ENCODE assay signal across 31 cellular contexts in genomic region chr12:88530868-88531267, GRCh38. TPM values are rescaled to one million over a fixed set of nuclear protein-coding genes. Genes with fewer than 3 reads are reported as not detected.
"Had no signal": no experiment of that assay in that cellular context is flagged by ENCODE, and none has a peak within 500 bp of the region (broad histone marks: within the 10 kb centered on the region; RNA-seq: fewer than 3 reads in every experiment).

No MANE protein-coding gene starts in this region.

- H3K4me1 ChIP-seq: gastrocnemius medialis had no signal

- DNase-seq: activated CD4-positive, alpha-beta memory T cell treated with anti-CD3 and anti-CD28 coated beads for 36 hours; activated CD4-positive, alpha-beta T cell treated with anti-CD3 and anti-CD28 coated beads for 36 hours; activated CD4-positive, alpha-beta T cell treated with anti-CD3 and anti-CD28 coated beads, Interleukin-2, amount 10 ng/mL, durations not matched to agents 24 days and 14 days; activated CD4-positive, CD25-positive, alpha-beta regulatory T cell; activated CD4-positive, CD25-positive, alpha-beta regulatory T cell treated with anti-CD3 and anti-CD28 coated beads, Interleukin-2, amount 50 U/mL, for 72 hours; activated CD8-positive, alpha-beta memory T cell treated with anti-CD3 and anti-CD28 coated beads, Interleukin-2, amount 10 ng/mL, durations not matched to agents 7 days and 5 days; activated CD8-positive, alpha-beta memory T cell treated with anti-CD3 and anti-CD28 coated beads, Interleukin-2, amount 50 U/mL, for 4 hours; activated CD8-positive, alpha-beta T cell treated with anti-CD3 and anti-CD28 coated beads, Interleukin-2, amount 10 ng/mL, durations not matched to agents 7 days and 5 days; activated effector memory CD4-positive, alpha-beta T cell treated with anti-CD3 and anti-CD28 coated beads, Interleukin-2, amount 50 U/mL, for 16 hours; activated naive CD4-positive, alpha-beta T cell treated with anti-CD3 and anti-CD28 coated beads for 36 hours; activated naive CD8-positive, alpha-beta T cell treated with anti-CD3 and anti-CD28 coated beads for 36 hours; activated naive CD8-positive, alpha-beta T cell treated with anti-CD3 and anti-CD28 coated beads, Interleukin-2, amount 50 U/mL, for 24 hours; activated T-cell treated with anti-CD3 and anti-CD28 coated beads, Interleukin-2, amount 50 U/mL, for 1 hour; activated T-cell treated with anti-CD3 and anti-CD28 coated beads, Interleukin-2, amount 50 U/mL, for 48 hours; adrenal gland; amygdala; aorta; body of pancreas; dorsolateral prefrontal cortex; effector memory CD4-positive, alpha-beta T cell; foreskin fibroblast; gastrocnemius medialis; heart right ventricle had no signal

- H3K9me3 ChIP-seq: adrenal gland, body of pancreas, gastrocnemius medialis had no signal

- H3K27ac Mint-ChIP-seq: activated CD4-positive, alpha-beta memory T cell treated with anti-CD3 and anti-CD28 coated beads for 36 hours; activated CD4-positive, alpha-beta T cell treated with anti-CD3 and anti-CD28 coated beads for 36 hours; activated CD4-positive, alpha-beta T cell treated with anti-CD3 and anti-CD28 coated beads, Interleukin-2, amount 10 ng/mL, durations not matched to agents 24 days and 14 days; activated CD8-positive, alpha-beta memory T cell treated with anti-CD3 and anti-CD28 coated beads, Interleukin-2, amount 10 ng/mL, durations not matched to agents 7 days and 5 days; activated CD8-positive, alpha-beta T cell treated with anti-CD3 and anti-CD28 coated beads, Interleukin-2, amount 10 ng/mL, durations not matched to agents 7 days and 5 days; activated naive CD4-positive, alpha-beta T cell treated with anti-CD3 and anti-CD28 coated beads for 36 hours; activated naive CD4-positive, alpha-beta T cell treated with anti-CD3 and anti-CD28 coated beads, Interleukin-2, amount 50 U/mL, for 24 hours; activated naive CD8-positive, alpha-beta T cell treated with anti-CD3 and anti-CD28 coated beads for 36 hours; activated naive CD8-positive, alpha-beta T cell treated with anti-CD3 and anti-CD28 coated beads, Interleukin-2, amount 50 U/mL, for 24 hours; activated T-helper 1 cell treated with anti-CD3 and anti-CD28 coated beads, Interleukin-12 subunit alpha, Interleukin-12 subunit beta, Interleukin-2, Interleukin-4 antibody, amounts not matched to agents 30 ng/mL and 10 ng/mL and 1 ng/mL, durations not matched to agents 14 hours and 24 hours and 36 hours; activated T-helper 2 cell treated with anti-CD3 and anti-CD28 coated beads, Interferon-gamma antibody, Interleukin-2, Interleukin-4, amounts not matched to agents 10 μg/mL and 5 μg/mL and 100 μg/mL, durations not matched to agents 14 hours and 24 hours and 36 hours; dendritic cell treated with granulocyte-macrophage colony-stimulating factor and Interleukin-4, amounts not matched to agents 40 ng/mL and 50 ng/mL, for 4 days had no signal

- H3K27me3 ChIP-seq: adrenal gland, body of pancreas, dorsolateral prefrontal cortex, gastrocnemius medialis, heart right ventricle had no signal

- H3K36me3 ChIP-seq: adrenal gland, gastrocnemius medialis had no signal

- H3K27ac ChIP-seq: adrenal gland, coronary artery, dorsolateral prefrontal cortex had no signal

- H3K27me3 Mint-ChIP-seq: activated CD4-positive, alpha-beta memory T cell treated with anti-CD3 and anti-CD28 coated beads for 36 hours; activated CD4-positive, alpha-beta T cell treated with anti-CD3 and anti-CD28 coated beads, Interleukin-2, amount 10 ng/mL, durations not matched to agents 24 days and 14 days; activated CD8-positive, alpha-beta memory T cell treated with anti-CD3 and anti-CD28 coated beads, Interleukin-2, amount 10 ng/mL, durations not matched to agents 7 days and 5 days; activated naive CD4-positive, alpha-beta T cell treated with anti-CD3 and anti-CD28 coated beads, Interleukin-2, amount 50 U/mL, for 24 hours; activated naive CD8-positive, alpha-beta T cell treated with anti-CD3 and anti-CD28 coated beads for 36 hours; activated naive CD8-positive, alpha-beta T cell treated with anti-CD3 and anti-CD28 coated beads, Interleukin-2, amount 50 U/mL, for 24 hours; central memory CD8-positive, alpha-beta T cell; dendritic cell treated with granulocyte-macrophage colony-stimulating factor and Interleukin-4, amounts not matched to agents 40 ng/mL and 50 ng/mL, for 4 days had no signal

- H3K4me3 ChIP-seq: adrenal gland, body of pancreas, coronary artery, dorsolateral prefrontal cortex, gastrocnemius medialis, heart right ventricle had no signal

- H3K9me3 Mint-ChIP-seq: activated CD4-positive, alpha-beta memory T cell treated with anti-CD3 and anti-CD28 coated beads for 36 hours; activated CD4-positive, alpha-beta T cell treated with anti-CD3 and anti-CD28 coated beads, Interleukin-2, amount 10 ng/mL, durations not matched to agents 24 days and 14 days; activated naive CD4-positive, alpha-beta T cell treated with anti-CD3 and anti-CD28 coated beads, Interleukin-2, amount 50 U/mL, for 24 hours; activated naive CD8-positive, alpha-beta T cell treated with anti-CD3 and anti-CD28 coated beads, Interleukin-2, amount 50 U/mL, for 24 hours; activated T-helper 1 cell treated with anti-CD3 and anti-CD28 coated beads, Interleukin-12 subunit alpha, Interleukin-12 subunit beta, Interleukin-2, Interleukin-4 antibody, amounts not matched to agents 30 ng/mL and 10 ng/mL and 1 ng/mL, durations not matched to agents 14 hours and 24 hours and 36 hours; activated T-helper 2 cell treated with anti-CD3 and anti-CD28 coated beads, Interferon-gamma antibody, Interleukin-2, Interleukin-4, amounts not matched to agents 10 μg/mL and 5 μg/mL and 100 μg/mL, durations not matched to agents 14 hours and 24 hours and 36 hours; dendritic cell treated with granulocyte-macrophage colony-stimulating factor and Interleukin-4, amounts not matched to agents 40 ng/mL and 50 ng/mL, for 4 days had no signal

- H3K4me3 Mint-ChIP-seq: activated CD4-positive, alpha-beta memory T cell treated with anti-CD3 and anti-CD28 coated beads for 36 hours; activated CD4-positive, alpha-beta T cell treated with anti-CD3 and anti-CD28 coated beads for 36 hours; activated CD4-positive, alpha-beta T cell treated with anti-CD3 and anti-CD28 coated beads, Interleukin-2, amount 10 ng/mL, durations not matched to agents 24 days and 14 days; activated CD8-positive, alpha-beta memory T cell treated with anti-CD3 and anti-CD28 coated beads, Interleukin-2, amount 10 ng/mL, durations not matched to agents 7 days and 5 days; activated CD8-positive, alpha-beta T cell treated with anti-CD3 and anti-CD28 coated beads, Interleukin-2, amount 10 ng/mL, durations not matched to agents 7 days and 5 days; activated naive CD4-positive, alpha-beta T cell treated with anti-CD3 and anti-CD28 coated beads for 36 hours; activated naive CD4-positive, alpha-beta T cell treated with anti-CD3 and anti-CD28 coated beads, Interleukin-2, amount 50 U/mL, for 24 hours; activated naive CD8-positive, alpha-beta T cell treated with anti-CD3 and anti-CD28 coated beads for 36 hours; activated naive CD8-positive, alpha-beta T cell treated with anti-CD3 and anti-CD28 coated beads, Interleukin-2, amount 50 U/mL, for 24 hours; activated T-helper 1 cell treated with anti-CD3 and anti-CD28 coated beads, Interleukin-12 subunit alpha, Interleukin-12 subunit beta, Interleukin-2, Interleukin-4 antibody, amounts not matched to agents 30 ng/mL and 10 ng/mL and 1 ng/mL, durations not matched to agents 14 hours and 24 hours and 36 hours; central memory CD8-positive, alpha-beta T cell; dendritic cell treated with granulocyte-macrophage colony-stimulating factor and Interleukin-4, amounts not matched to agents 40 ng/mL and 50 ng/mL, for 4 days had no signal

- H3K36me3 Mint-ChIP-seq: activated CD4-positive, alpha-beta memory T cell treated with anti-CD3 and anti-CD28 coated beads for 36 hours; activated CD8-positive, alpha-beta memory T cell treated with anti-CD3 and anti-CD28 coated beads, Interleukin-2, amount 10 ng/mL, durations not matched to agents 7 days and 5 days; activated naive CD4-positive, alpha-beta T cell treated with anti-CD3 and anti-CD28 coated beads, Interleukin-2, amount 50 U/mL, for 24 hours; activated naive CD8-positive, alpha-beta T cell treated with anti-CD3 and anti-CD28 coated beads for 36 hours had no signal

- ATAC-seq: activated CD4-positive, alpha-beta T cell treated with anti-CD3 and anti-CD28 coated beads for 36 hours; activated CD8-positive, alpha-beta memory T cell treated with anti-CD3 and anti-CD28 coated beads, Interleukin-2, amount 10 ng/mL, durations not matched to agents 7 days and 5 days; activated CD8-positive, alpha-beta T cell treated with anti-CD3 and anti-CD28 coated beads, Interleukin-2, amount 10 ng/mL, durations not matched to agents 7 days and 5 days; activated naive CD8-positive, alpha-beta T cell treated with anti-CD3 and anti-CD28 coated beads, Interleukin-2, amount 50 U/mL, for 24 hours; body of pancreas; esophagus mucosa; gastrocnemius medialis; heart right ventricle had no signal

- H3K4me1 Mint-ChIP-seq: activated CD4-positive, alpha-beta T cell treated with anti-CD3 and anti-CD28 coated beads for 36 hours; activated CD4-positive, alpha-beta T cell treated with anti-CD3 and anti-CD28 coated beads, Interleukin-2, amount 10 ng/mL, durations not matched to agents 24 days and 14 days; activated CD8-positive, alpha-beta memory T cell treated with anti-CD3 and anti-CD28 coated beads, Interleukin-2, amount 10 ng/mL, durations not matched to agents 7 days and 5 days; activated naive CD4-positive, alpha-beta T cell treated with anti-CD3 and anti-CD28 coated beads, Interleukin-2, amount 50 U/mL, for 24 hours; activated naive CD8-positive, alpha-beta T cell treated with anti-CD3 and anti-CD28 coated beads for 36 hours; activated naive CD8-positive, alpha-beta T cell treated with anti-CD3 and anti-CD28 coated beads, Interleukin-2, amount 50 U/mL, for 24 hours; central memory CD8-positive, alpha-beta T cell had no signal

RNA-seq across cellular contexts. Expression of gene KITLG, which starts 49.4 kb away (rescaled TPM):
- total RNA-seq: activated CD8-positive, alpha-beta T cell treated with anti-CD3 and anti-CD28 coated beads, Interleukin-2, amount 10 ng/mL, durations not matched to agents 7 days and 5 days; activated T-helper 1 cell treated with anti-CD3 and anti-CD28 coated beads, Interleukin-12 subunit alpha, Interleukin-12 subunit beta, Interleukin-2, Interleukin-4 antibody, amounts not matched to agents 30 ng/mL and 10 ng/mL and 1 ng/mL, durations not matched to agents 14 hours and 24 hours and 36 hours; T-helper 1 cell treated with Interleukin-12 subunit alpha and Interleukin-12 subunit beta and Interleukin-4 antibody, amounts not matched to agents 30 ng/mL and 1 ng/mL, for 36 hours had no signal
